Comparison of ENCODE assay signal across 2 cellular contexts in genomic region chrX:71300495-71300894, GRCh38.
TF ChIP-seq lines count a peak whose summit lies in the region.

No MANE protein-coding gene starts in this region.

TF ChIP-seq in GM12891, 5 proteins besides CTCF, POLR2A, EP300 and RAD21:
- peak; percentile 53; the same call in 1 of the 2 replicates for TF ChIP-seq POLR2AphosphoS5 (IDR thresholded peaks at IDR 0.05; ENCODE audit: low read depth, low read length)

TF ChIP-seq in H1, 55 proteins besides CTCF, POLR2A, EP300 and RAD21:
- peak; percentile 9; the same call in 1 of the 2 replicates for TF ChIP-seq SP1 (IDR thresholded peaks at IDR 0.05; ENCODE audit: low read depth, low read length)
